Comparison of ENCODE assay signal across 1 cellular context in genomic region chr1:244652699-244653438, GRCh38.
A peak's percentile ranks its signal among the peaks of the same experiment; 100 is the strongest.
TF ChIP-seq lines count a peak whose summit lies in the region.

DESI2 (plus strand) TSS chr1:244653126; CDS start chr1:244653314, 188 bp downstream.

TF ChIP-seq in HepG2, 621 proteins besides CTCF, POLR2A, EP300 and RAD21 (continued from another document and continues in another):
- TF ChIP-seq KIAA2018 (CRISPR knock-in tag; IDR thresholded peaks at IDR 0.05; ENCODE audit: borderline replicate concordance) (0 out of 2 replicates have a peak, but pooled peaks have one; percentile 19), MXD1 (CRISPR knock-in tag; IDR thresholded peaks at IDR 0.05) (peak; percentile 71; the same call in 1 of the 2 replicates), GABPA (IDR thresholded peaks at IDR 0.05; ENCODE audit: low read depth, low read length) (peak; percentile 48), GABPA (CRISPR knock-in tag; IDR thresholded peaks at IDR 0.05; ENCODE audit: low read depth) (peak; percentile 88), SETDB1 (CRISPR knock-in tag; IDR thresholded peaks at IDR 0.05; ENCODE audit: borderline replicate concordance) (no peak), ZNF383 (CRISPR knock-in tag; IDR thresholded peaks at IDR 0.05; ENCODE audit: borderline replicate concordance) (no peak), ZEB1 (IDR thresholded peaks at IDR 0.05; ENCODE audit: insufficient replicate concordance, low read depth) (no peak), KLF9 (CRISPR knock-in tag; IDR thresholded peaks at IDR 0.05; ENCODE audit: low read depth) (no peak), ZNF816 (CRISPR knock-in tag; IDR thresholded peaks at IDR 0.05; ENCODE audit: borderline replicate concordance) (peak; percentile 82; the same call in 1 of the 2 replicates), HBP1 (CRISPR knock-in tag; IDR thresholded peaks at IDR 0.05; ENCODE audit: low read depth) (no peak; the same call in 1 of the 2 replicates), ELF3 (CRISPR knock-in tag; IDR thresholded peaks at IDR 0.05) (no peak; the same call in 1 of the 2 replicates), RBFOX2 (IDR thresholded peaks at IDR 0.05; ENCODE audit: low read depth, low read length) (peak; percentile 96), ZNF205 (CRISPR knock-in tag; IDR thresholded peaks at IDR 0.05) (no peak), ZNF180 (CRISPR knock-in tag; IDR thresholded peaks at IDR 0.05; ENCODE audit: borderline replicate concordance, low read depth) (no peak), NBN (conservative IDR thresholded peaks at IDR 0.05) (no peak), TRIM22 (IDR thresholded peaks at IDR 0.05) (no peak), ZNF546 (CRISPR knock-in tag; conservative IDR thresholded peaks at IDR 0.05) (peak; percentile 46; the same call in 1 of the 2 replicates), HOXD1 (CRISPR knock-in tag; IDR thresholded peaks at IDR 0.05) (0 out of 2 replicates have a peak, but pooled peaks have one; percentile 16), ZNF740 (CRISPR knock-in tag; IDR thresholded peaks at IDR 0.05) (no peak), DDIT3 (CRISPR knock-in tag; IDR thresholded peaks at IDR 0.05) (no peak), TCF7L2 (IDR thresholded peaks at IDR 0.05; ENCODE audit: low read depth, low read length) (no peak), MBNL3 (CRISPR knock-in tag; conservative IDR thresholded peaks at IDR 0.05) (no peak), ZNF572 (CRISPR knock-in tag; IDR thresholded peaks at IDR 0.05) (no peak), GFI1 (CRISPR knock-in tag; IDR thresholded peaks at IDR 0.05; ENCODE audit: borderline replicate concordance) (0 out of 2 replicates have a peak, but pooled peaks have one; percentile 31), PHF20 (CRISPR knock-in tag; IDR thresholded peaks at IDR 0.05) (no peak), CBFB (CRISPR knock-in tag; IDR thresholded peaks at IDR 0.05) (0 out of 2 replicates have a peak, but pooled peaks have one; percentile 36), ZNF260 (CRISPR knock-in tag; IDR thresholded peaks at IDR 0.05; ENCODE audit: borderline replicate concordance, low read depth) (no peak), ZNF501 (CRISPR knock-in tag; IDR thresholded peaks at IDR 0.05) (no peak; the same call in none of the 2 replicates), FOXP4 (CRISPR knock-in tag; IDR thresholded peaks at IDR 0.05) (no peak), ZNF282 (IDR thresholded peaks at IDR 0.05; ENCODE audit: partially characterized antibody) (no peak), ZNF549 (CRISPR knock-in tag; IDR thresholded peaks at IDR 0.05) (no peak), TGIF2 (CRISPR knock-in tag; IDR thresholded peaks at IDR 0.05) (no peak), JUND (CRISPR knock-in tag; IDR thresholded peaks at IDR 0.05) (peak; percentile 40; the same call in 1 of the 2 replicates), TEF (CRISPR knock-in tag; IDR thresholded peaks at IDR 0.05) (no peak), FOXO1 (CRISPR knock-in tag; IDR thresholded peaks at IDR 0.05) (no peak), MEIS1 (CRISPR knock-in tag; IDR thresholded peaks at IDR 0.05; ENCODE audit: borderline replicate concordance) (peak; percentile 77; the same call in 1 of the 2 replicates), CENPBD1 (CRISPR knock-in tag; IDR thresholded peaks at IDR 0.05; ENCODE audit: borderline replicate concordance, low read depth) (no peak), MLLT10 (CRISPR knock-in tag; IDR thresholded peaks at IDR 0.05) (no peak), ZNF143 (CRISPR knock-in tag; IDR thresholded peaks at IDR 0.05) (peak; percentile 97), ZNF292 (CRISPR knock-in tag; IDR thresholded peaks at IDR 0.05; ENCODE audit: borderline replicate concordance, low read depth) (no peak), ZNF331 (CRISPR knock-in tag; IDR thresholded peaks at IDR 0.05) (peak; percentile 47; the same call in 1 of the 2 replicates), ZNF34 (CRISPR knock-in tag; IDR thresholded peaks at IDR 0.05; ENCODE audit: borderline replicate concordance) (no peak), ZNF574 (CRISPR knock-in tag; IDR thresholded peaks at IDR 0.05) (peak; percentile 87), RORA (CRISPR knock-in tag; IDR thresholded peaks at IDR 0.05) (no peak), KLF13 (CRISPR knock-in tag; IDR thresholded peaks at IDR 0.05) (no peak), RFXAP (CRISPR knock-in tag; IDR thresholded peaks at IDR 0.05; ENCODE audit: borderline replicate concordance) (no peak), SPEN (CRISPR knock-in tag; IDR thresholded peaks at IDR 0.05; ENCODE audit: low read depth) (peak; percentile 89)
